In the genomic region with DNA sequence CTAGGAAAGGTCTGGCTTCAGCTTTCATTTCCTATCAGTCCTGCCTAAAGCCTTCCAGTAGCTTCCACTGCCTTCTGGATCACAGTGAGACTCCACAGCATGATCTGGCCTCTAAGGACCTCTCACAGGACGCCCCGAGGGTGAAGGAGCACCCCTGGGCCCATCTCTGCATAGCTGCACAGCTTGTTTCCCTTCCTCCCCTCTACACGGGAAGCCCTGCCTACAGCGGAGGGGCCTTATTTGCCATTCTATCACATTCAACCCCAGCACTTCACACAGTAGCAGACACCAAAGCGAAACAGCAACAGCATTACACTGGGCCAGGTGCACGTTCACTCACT, we compare ENCODE assay signal across 13 cellular contexts.
DNase-seq lines count a peak whose midpoint lies in the region; ATAC-seq and TF ChIP-seq lines count a peak whose summit lies in the region.
"Had no signal": no experiment of that assay in that cellular context is flagged by ENCODE, and none has a peak within 500 bp of the region (broad histone marks: within the 10 kb centered on the region; RNA-seq: fewer than 3 reads in every experiment).

No MANE protein-coding gene starts in this region.

- CTCF ChIA-PET in CD4-positive, alpha-beta T cell (lab: Charles Lee): no interaction called here

- 78 to 84% (median 80%) methylated on average over 6 of the region's 6 CpGs for WGBS in adrenal gland, 4 donors

- DNase-seq in CD4-positive, alpha-beta T cell: no peak
- DNase-seq in GM20000 (ENCODE audit: low spot score): peak; percentile 71
- no peak for DNase-seq in adrenal gland
- no peak for DNase-seq in natural killer cell treated with Interleukin-12 subunit alpha and Interleukin-12 subunit beta and Interleukin-15 and Interleukin-18, amount 100 ng/mL, for 72 hours (ENCODE audit: low spot score)
- no peak for DNase-seq in NCI-H2081 treated with DMSO at 0.1 percent for 48 hours (lab: John Stamatoyannopoulos, UW)
- no peak for DNase-seq in stimulated activated CD4-positive, alpha-beta T cell treated with anti-CD3 and anti-CD28 coated beads, Interleukin-2, amount 100 ng/mL, for 48 hours
- no peak for DNase-seq in GM19240 (ENCODE audit: insufficient read length, low spot score)
- no peak for DNase-seq in stimulated activated CD4-positive, alpha-beta T cell treated with anti-CD3 and anti-CD28 coated beads, Interleukin-12 subunit alpha, Interleukin-12 subunit beta, amount 100 ng/mL, for 4 hours
- DNase-seq: activated T-cell treated with anti-CD3 and anti-CD28 coated beads, Interleukin-2, amount 50 U/mL, for 1 hour; Calu3; RPMI8226; stimulated activated CD4-positive, alpha-beta T cell treated with anti-CD3 and anti-CD28 coated beads, Interleukin-4, amount 100 ng/mL, for 24 hours had no signal

- peaks cover 28 to 44% of the 10 kb centered on the region in 2 donors for H3K4me1 ChIP-seq in adrenal gland (replicated peaks in 1 of 2)

- H3K9me3 Mint-ChIP-seq in CD4-positive, alpha-beta T cell: no peaks in the 10 kb centered on the region
- no peaks in the 10 kb centered on the region for H3K9me3 Mint-ChIP-seq in natural killer cell treated with Interleukin-12 subunit alpha and Interleukin-12 subunit beta and Interleukin-15 and Interleukin-18, amount 100 ng/mL, for 72 hours

- no peaks in the 10 kb centered on the region for H3K36me3 ChIP-seq in adrenal gland (replicated peaks in 1 of 2)

- H3K4me3 Mint-ChIP-seq in CD4-positive, alpha-beta T cell: peak overlapping the region; percentile 69
- peak overlapping the region; percentile 58 for H3K4me3 Mint-ChIP-seq in natural killer cell treated with Interleukin-12 subunit alpha and Interleukin-12 subunit beta and Interleukin-15 and Interleukin-18, amount 100 ng/mL, for 72 hours

- H3K27ac ChIP-seq in CD4-positive, alpha-beta T cell (ENCODE audit: low read depth, low read length): no peak overlapping the region
- H3K27ac ChIP-seq in adrenal gland: peak overlapping the region in 3 of 5 donors; percentile 78 to 94 (median 80)

- no peak overlapping the region for H3K4me3 ChIP-seq in adrenal gland
- H3K4me3 ChIP-seq: lung had no signal

- no peaks in the 10 kb centered on the region for H3K9me3 ChIP-seq in CD4-positive, alpha-beta T cell (ENCODE audit: control insufficient read depth, low read length)
- no peaks in the 10 kb centered on the region for H3K9me3 ChIP-seq in adrenal gland (replicated peaks in 1 of 3)

- no peak for ATAC-seq in CD4-positive, alpha-beta T cell (ENCODE audit: poor library complexity)
- ATAC-seq in natural killer cell treated with Interleukin-12 subunit alpha and Interleukin-12 subunit beta and Interleukin-15 and Interleukin-18, amount 100 ng/mL, for 72 hours: no peak

- intact Hi-C loops in CD4-positive, alpha-beta T cell (cut with DNase I, micrococcal nuclease): no loop called here
- intact Hi-C loops in adrenal gland (cut with DNase I): loop anchor here in 1 of 2 donors (5.0 kb wide), 1 partner anchor 35 kb away; no protein-coding TSS in a partner anchor

- no peaks in the 10 kb centered on the region for H3K36me3 Mint-ChIP-seq in CD4-positive, alpha-beta T cell (ENCODE audit: low read depth)
- no peaks in the 10 kb centered on the region for H3K36me3 Mint-ChIP-seq in natural killer cell treated with Interleukin-12 subunit alpha and Interleukin-12 subunit beta and Interleukin-15 and Interleukin-18, amount 100 ng/mL, for 72 hours

- TF ChIP-seq POLR2A in adrenal gland (IDR thresholded peaks at IDR 0.05): no peak

- POLR2A ChIA-PET in CD4-positive, alpha-beta T cell (lab: Charles Lee): no interaction called here

- H3K27ac Mint-ChIP-seq in CD4-positive, alpha-beta T cell: peak overlapping the region; percentile 49
- no peak overlapping the region for H3K27ac Mint-ChIP-seq in natural killer cell treated with Interleukin-12 subunit alpha and Interleukin-12 subunit beta and Interleukin-15 and Interleukin-18, amount 100 ng/mL, for 72 hours

- peaks cover 38% of the 10 kb centered on the region for H3K4me1 Mint-ChIP-seq in CD4-positive, alpha-beta T cell (ENCODE audit: low read depth)
- H3K4me1 Mint-ChIP-seq in natural killer cell treated with Interleukin-12 subunit alpha and Interleukin-12 subunit beta and Interleukin-15 and Interleukin-18, amount 100 ng/mL, for 72 hours (ENCODE audit: low read depth in 2 of 2): peaks cover 23 to 39% of the 10 kb centered on the region in 2 donors

- no peak for TF ChIP-seq CTCF in CD4-positive, alpha-beta T cell (IDR thresholded peaks at IDR 0.05)
- TF ChIP-seq CTCF in GM20000 (IDR thresholded peaks at IDR 0.05; ENCODE audit: extremely low read depth, missing control alignments) (no peak), adrenal gland (IDR thresholded peaks at IDR 0.05) (no peak)

- H3K27me3 ChIP-seq in CD4-positive, alpha-beta T cell (ENCODE audit: control insufficient read depth, insufficient read depth, low read length): no peaks in the 10 kb centered on the region
- no peaks in the 10 kb centered on the region for H3K27me3 ChIP-seq in adrenal gland

- no peaks in the 10 kb centered on the region for H3K27me3 Mint-ChIP-seq in CD4-positive, alpha-beta T cell
- no peaks in the 10 kb centered on the region for H3K27me3 Mint-ChIP-seq in natural killer cell treated with Interleukin-12 subunit alpha and Interleukin-12 subunit beta and Interleukin-15 and Interleukin-18, amount 100 ng/mL, for 72 hours
